In genomic region chr19:48398329-48399235, GRCh38 we compare ENCODE assay signal across 8 cellular contexts. TPM values are rescaled to one million over a fixed set of nuclear protein-coding genes. Genes with fewer than 3 reads are reported as not detected.
DNase-seq lines count a peak whose midpoint lies in the region; ATAC-seq and TF ChIP-seq lines count a peak whose summit lies in the region.

No MANE protein-coding gene starts in this region.

- peaks cover 34% of the 10 kb centered on the region for H3K27me3 Mint-ChIP-seq in activated T-helper 2 cell treated with anti-CD3 and anti-CD28 coated beads, Interferon-gamma antibody, Interleukin-2, Interleukin-4, amounts not matched to agents 10 μg/mL and 5 μg/mL and 100 μg/mL, durations not matched to agents 14 hours and 24 hours and 36 hours (ENCODE audit: low read depth)
- H3K27me3 Mint-ChIP-seq in type B pancreatic cell = peaks cover 48% of the 10 kb centered on the region

- H3K27me3 ChIP-seq in foreskin keratinocyte (peaks cover 27% of the 10 kb centered on the region), parathyroid adenoma (ENCODE audit: control insufficient read depth, insufficient read depth, low read length) (no peaks in the 10 kb centered on the region)

- peak overlapping the region; percentile 57 for H3K4me3 ChIP-seq in parathyroid adenoma (ENCODE audit: low read depth, low read length)

- H3K79me2 ChIP-seq in parathyroid adenoma = no peaks in the 10 kb centered on the region

- no peaks in the 10 kb centered on the region for H3K36me3 ChIP-seq in parathyroid adenoma (ENCODE audit: control insufficient read depth, insufficient read depth, low read length)

- H3K36me3 Mint-ChIP-seq in activated T-helper 2 cell treated with anti-CD3 and anti-CD28 coated beads, Interferon-gamma antibody, Interleukin-2, Interleukin-4, amounts not matched to agents 10 μg/mL and 5 μg/mL and 100 μg/mL, durations not matched to agents 14 hours and 24 hours and 36 hours (ENCODE audit: low read depth) = no peaks in the 10 kb centered on the region
- H3K36me3 Mint-ChIP-seq in type B pancreatic cell = peaks cover 4% of the 10 kb centered on the region

- DNase-seq in DMS 273 (lab: John Stamatoyannopoulos, UW; ENCODE audit: unreplicated experiment) (peak; percentile 90), DMS 273 treated with DMSO at 0.1 percent for 48 hours (lab: John Stamatoyannopoulos, UW) (no peak), HK-2 (ENCODE audit: unreplicated experiment) (peak; percentile 69), RKO (ENCODE audit: low spot score) (peak; percentile 98), foreskin keratinocyte (peak in 1 of 2 donors; percentile 58), type B pancreatic cell (ENCODE audit: extremely low spot score, unreplicated experiment) (peak; percentile 89)
- DNase-seq in activated T-helper 2 cell treated with anti-CD3 and anti-CD28 coated beads, Interferon-gamma antibody, Interleukin-2, Interleukin-4, amounts not matched to agents 10 μg/mL and 5 μg/mL and 100 μg/mL, durations not matched to agents 14 hours and 24 hours and 36 hours (ENCODE audit: low spot score) = peak; percentile 84

- H3K27ac Mint-ChIP-seq in activated T-helper 2 cell treated with anti-CD3 and anti-CD28 coated beads, Interferon-gamma antibody, Interleukin-2, Interleukin-4, amounts not matched to agents 10 μg/mL and 5 μg/mL and 100 μg/mL, durations not matched to agents 14 hours and 24 hours and 36 hours = no peak overlapping the region
- peak overlapping the region; percentile 78 for H3K27ac Mint-ChIP-seq in type B pancreatic cell

- peaks cover 4% of the 10 kb centered on the region for H3K9me3 Mint-ChIP-seq in activated T-helper 2 cell treated with anti-CD3 and anti-CD28 coated beads, Interferon-gamma antibody, Interleukin-2, Interleukin-4, amounts not matched to agents 10 μg/mL and 5 μg/mL and 100 μg/mL, durations not matched to agents 14 hours and 24 hours and 36 hours
- no peaks in the 10 kb centered on the region for H3K9me3 Mint-ChIP-seq in type B pancreatic cell

- no peak overlapping the region for H3K9ac ChIP-seq in parathyroid adenoma

- peaks cover 28% of the 10 kb centered on the region for H3K4me1 Mint-ChIP-seq in activated T-helper 2 cell treated with anti-CD3 and anti-CD28 coated beads, Interferon-gamma antibody, Interleukin-2, Interleukin-4, amounts not matched to agents 10 μg/mL and 5 μg/mL and 100 μg/mL, durations not matched to agents 14 hours and 24 hours and 36 hours (ENCODE audit: low read depth)
- H3K4me1 Mint-ChIP-seq in type B pancreatic cell (ENCODE audit: unreplicated experiment) = peaks cover 25% of the 10 kb centered on the region

- TF ChIP-seq CTCF in foreskin keratinocyte (conservative IDR thresholded peaks at IDR 0.05) (no peak), parathyroid adenoma (IDR thresholded peaks at IDR 0.05) (no peak), type B pancreatic cell (conservative IDR thresholded peaks at IDR 0.05) (no peak)

- ATAC-seq in foreskin keratinocyte = peak; percentile 54

- peak overlapping the region; percentile 88 for H3K4me3 Mint-ChIP-seq in activated T-helper 2 cell treated with anti-CD3 and anti-CD28 coated beads, Interferon-gamma antibody, Interleukin-2, Interleukin-4, amounts not matched to agents 10 μg/mL and 5 μg/mL and 100 μg/mL, durations not matched to agents 14 hours and 24 hours and 36 hours (ENCODE audit: low read depth)
- peak overlapping the region; percentile 86 for H3K4me3 Mint-ChIP-seq in type B pancreatic cell

- H3K27ac ChIP-seq in foreskin keratinocyte (peak overlapping the region; percentile 81), parathyroid adenoma (no peak overlapping the region)

- H3K4me1 ChIP-seq in foreskin keratinocyte (no peaks in the 10 kb centered on the region), parathyroid adenoma (no peaks in the 10 kb centered on the region)

- no peaks in the 10 kb centered on the region for H3K9me3 ChIP-seq in parathyroid adenoma (ENCODE audit: control insufficient read depth, low read length)

- intact Hi-C loops in activated T-helper 2 cell treated with anti-CD3 and anti-CD28 coated beads, Interferon-gamma antibody, Interleukin-2, Interleukin-4, amounts not matched to agents 10 μg/mL and 5 μg/mL and 100 μg/mL, durations not matched to agents 14 hours and 24 hours and 36 hours (cut with micrococcal nuclease) = loop anchor here (5.0 kb wide), 2 partner anchors 49 to 66 kb away; partner anchors contain the start of gene GRWD1

- peak overlapping the region; percentile 54 for H2AFZ ChIP-seq in parathyroid adenoma

- H3K4me2 ChIP-seq in parathyroid adenoma (ENCODE audit: low read length) = peak overlapping the region; percentile 83

RNA-seq across cellular contexts. Expression of gene GRIN2D, which starts 5.1 kb away (rescaled TPM):
- 0.34 and 0.39 TPM in 2 replicates for total RNA-seq in activated T-helper 2 cell treated with anti-CD3 and anti-CD28 coated beads, Interferon-gamma antibody, Interleukin-2, Interleukin-4, amounts not matched to agents 10 μg/mL and 5 μg/mL and 100 μg/mL, durations not matched to agents 14 hours and 24 hours and 36 hours
- total RNA-seq in foreskin keratinocyte (0.25 and 0.37 TPM in 2 replicates), type B pancreatic cell (ENCODE audit: low replicate concordance) (0.45 and 0.58 TPM in 2 replicates)
- polyA plus RNA-seq in foreskin keratinocyte = 0.26 and 0.41 TPM in 2 replicates

RNA-seq across cellular contexts. Expression of gene KDELR1, which starts 7.2 kb away (rescaled TPM):
- total RNA-seq in activated T-helper 2 cell treated with anti-CD3 and anti-CD28 coated beads, Interferon-gamma antibody, Interleukin-2, Interleukin-4, amounts not matched to agents 10 μg/mL and 5 μg/mL and 100 μg/mL, durations not matched to agents 14 hours and 24 hours and 36 hours = 80.2 and 87.8 TPM in 2 replicates
- 113 and 128 TPM in 2 replicates for total RNA-seq in foreskin keratinocyte
- 213 and 216 TPM in 2 replicates for polyA plus RNA-seq in foreskin keratinocyte
- total RNA-seq in type B pancreatic cell (ENCODE audit: low replicate concordance) = 227 and 245 TPM in 2 replicates

RNA-seq across cellular contexts. Expression of gene SYNGR4, which starts 34.4 kb away (rescaled TPM):
- not detected in 2 replicates for total RNA-seq in activated T-helper 2 cell treated with anti-CD3 and anti-CD28 coated beads, Interferon-gamma antibody, Interleukin-2, Interleukin-4, amounts not matched to agents 10 μg/mL and 5 μg/mL and 100 μg/mL, durations not matched to agents 14 hours and 24 hours and 36 hours
- total RNA-seq in foreskin keratinocyte = 0.11 TPM in 1 of 2 replicates, not detected in the other
- not detected in 2 replicates for polyA plus RNA-seq in foreskin keratinocyte
- total RNA-seq in type B pancreatic cell (ENCODE audit: low replicate concordance) = not detected in 2 replicates

RNA-seq across cellular contexts. Expression of gene TMEM143, which starts 34.8 kb away (rescaled TPM):
- total RNA-seq in activated T-helper 2 cell treated with anti-CD3 and anti-CD28 coated beads, Interferon-gamma antibody, Interleukin-2, Interleukin-4, amounts not matched to agents 10 μg/mL and 5 μg/mL and 100 μg/mL, durations not matched to agents 14 hours and 24 hours and 36 hours = 12.8 and 13.1 TPM in 2 replicates
- 2.6 and 2.8 TPM in 2 replicates for total RNA-seq in foreskin keratinocyte
- polyA plus RNA-seq in foreskin keratinocyte = 3.7 and 4.0 TPM in 2 replicates
- 8.6 and 12.8 TPM in 2 replicates for total RNA-seq in type B pancreatic cell (ENCODE audit: low replicate concordance)

RNA-seq across cellular contexts. Expression of gene GRWD1, which starts 47.2 kb away (rescaled TPM):
- total RNA-seq in activated T-helper 2 cell treated with anti-CD3 and anti-CD28 coated beads, Interferon-gamma antibody, Interleukin-2, Interleukin-4, amounts not matched to agents 10 μg/mL and 5 μg/mL and 100 μg/mL, durations not matched to agents 14 hours and 24 hours and 36 hours = 77.6 and 77.8 TPM in 2 replicates
- total RNA-seq in foreskin keratinocyte (54.9 and 59.6 TPM in 2 replicates), type B pancreatic cell (ENCODE audit: low replicate concordance) (37.2 and 44.0 TPM in 2 replicates)
- 43.9 and 50.7 TPM in 2 replicates for polyA plus RNA-seq in foreskin keratinocyte
